ENCODE assay signal across 9 cellular contexts in the genomic region with DNA sequence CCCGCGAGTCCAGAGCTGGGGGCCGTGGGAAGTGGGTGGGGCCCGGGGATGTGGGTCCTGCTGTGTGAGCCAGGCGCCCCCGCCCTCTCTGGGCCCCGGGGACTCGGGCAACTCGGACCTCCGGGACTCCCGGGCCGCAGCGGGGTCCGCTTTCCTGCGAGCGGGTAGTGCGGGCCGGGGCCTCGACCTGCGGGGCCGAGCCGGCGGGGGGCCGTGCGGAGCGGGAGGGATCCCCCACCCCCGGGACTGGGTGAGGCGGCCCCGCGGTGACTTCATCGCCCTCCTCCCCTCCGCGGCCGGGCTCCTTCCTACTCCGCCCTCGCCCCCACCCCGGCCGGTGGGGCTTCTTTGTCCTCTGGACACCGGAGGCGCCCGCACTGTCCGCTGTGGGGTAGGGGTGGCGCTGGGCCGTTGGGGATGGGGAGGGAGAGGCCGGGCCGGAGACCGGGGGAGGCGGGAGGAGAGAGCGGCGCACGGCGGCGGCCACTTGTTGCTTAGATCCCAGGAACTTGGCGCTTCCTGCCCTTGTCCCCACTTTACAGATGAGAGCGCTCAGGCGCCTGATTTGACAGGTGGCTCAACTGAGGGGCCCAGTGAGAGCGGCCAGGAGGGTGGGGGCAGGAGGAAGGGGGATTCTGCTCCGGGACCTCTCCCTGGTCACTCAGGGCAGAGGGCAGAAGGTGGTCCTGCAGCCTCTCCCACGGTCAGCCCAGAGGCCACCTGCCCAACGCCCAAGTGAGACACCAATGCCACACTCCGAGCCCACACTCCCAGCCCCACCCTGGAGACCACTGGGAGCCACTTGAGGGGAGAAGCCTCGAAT. TPM values are rescaled to one million over a fixed set of nuclear protein-coding genes. Genes with fewer than 3 reads are reported as not detected.
A peak's percentile ranks its signal among the peaks of the same experiment; 100 is the strongest.
DNase-seq lines count a peak whose midpoint lies in the region; ATAC-seq, FAIRE-seq and TF ChIP-seq lines count a peak whose summit lies in the region.
"Had no signal": no experiment of that assay in that cellular context is flagged by ENCODE, and none has a peak within 500 bp of the region (broad histone marks: within the 10 kb centered on the region; RNA-seq: fewer than 3 reads in every experiment).

No MANE protein-coding gene starts in this region.

- peak; percentile 9 for ATAC-seq in HG02678 (IDR thresholded peaks at IDR 0.05; ENCODE audit: unreplicated experiment)

- TF ChIP-seq CTCF in SK-N-SH (IDR thresholded peaks at IDR 0.05) (no peak), bronchial epithelial cell (IDR thresholded peaks at IDR 0.05; ENCODE audit: insufficient read depth, low read length, severe bottlenecking) (no peak)

- H3K36me3 ChIP-seq in SK-N-SH (replicated peaks in 1 of 2; ENCODE audit: control insufficient read depth in 1 of 2, insufficient read depth in 2 of 2, low read length in 1 of 2) = peaks cover 11 to 12% of the 10 kb centered on the region in 2 experiments
- H3K36me3 ChIP-seq in bronchial epithelial cell (ENCODE audit: control insufficient read depth, insufficient read depth, low read length) = peaks cover 9% of the 10 kb centered on the region

- H3K9ac ChIP-seq in SK-N-SH = peak overlapping the region; percentile 94

- POLR2A ChIA-PET in SK-N-SH (lab: Yijun Ruan, JAX) = no interaction called here

- TF ChIP-seq EP300 in SK-N-SH (IDR thresholded peaks at IDR 0.05; ENCODE audit: borderline replicate concordance in 1 of 2, low read depth in 1 of 2, low read length in 1 of 2) = no peak

- H3K27me3 ChIP-seq in SK-N-SH (ENCODE audit: insufficient read depth) (no peaks in the 10 kb centered on the region), bronchial epithelial cell (ENCODE audit: control insufficient read depth, insufficient read depth, low read length) (no peaks in the 10 kb centered on the region)

- DNase-seq in Daoy (ENCODE audit: low read depth) = peak; percentile 49
- DNase-seq in SK-N-SH = peak; percentile 80
- no peak for DNase-seq in bronchial epithelial cell (ENCODE audit: low read depth)
- peak; percentile 66 for DNase-seq in kidney tubule cell (ENCODE audit: low spot score)
- peak; percentile 29 to 38 for DNase-seq in stimulated activated CD4-positive, alpha-beta T cell treated with anti-CD3 and anti-CD28 coated beads, Interleukin-4, amount 100 ng/mL, for 48 hours (ENCODE audit: low read depth in 2 of 2)
- DNase-seq in NCI-H187 (lab: John Stamatoyannopoulos, UW) = no peak
- DNase-seq in mesenteric fat pad (ENCODE audit: low spot score) = no peak

- FAIRE-seq in bronchial epithelial cell (lab: Jason Lieb, UNC) = no peak

- 13% methylated on average over 9 of the region's 62 CpGs for WGBS in SK-N-SH (ENCODE audit: low lambda C conversion rate)

- no peaks in the 10 kb centered on the region for H3K9me3 ChIP-seq in SK-N-SH

- H2AFZ ChIP-seq in SK-N-SH (ENCODE audit: low read depth) = 0 out of 2 replicates have a peak overlapping the region, but pooled peaks have one; percentile 32

- H3K27ac ChIP-seq in SK-N-SH (ENCODE audit: low read depth in 2 of 2, low read length in 1 of 2) = peak overlapping the region; percentile 64 to 68; a peak in 3 of 4 replicates

- H4K20me1 ChIP-seq in SK-N-SH (ENCODE audit: insufficient read depth) = peaks cover 24% of the 10 kb centered on the region; the same call in 1 of the 2 replicates

- peak overlapping the region; percentile 67 to 81 for H3K4me3 ChIP-seq in SK-N-SH (ENCODE audit: low read depth in 2 of 2, low read length in 1 of 2)
- H3K4me3 ChIP-seq in bronchial epithelial cell (ENCODE audit: low read depth, low read length) = peak overlapping the region; percentile 55

- H3K79me2 ChIP-seq in SK-N-SH (ENCODE audit: insufficient read depth) = peaks cover 56% of the 10 kb centered on the region

- CTCF ChIA-PET in SK-N-SH (lab: Yijun Ruan, JAX) = interaction anchor here (0.6 to 3.3 kb wide), 7 partner anchors 9 to 347 kb away, joined by 3 to 19 read pairs (median 6); no protein-coding TSS in a partner anchor

- TF ChIP-seq RAD21 in SK-N-SH (IDR thresholded peaks at IDR 0.05; ENCODE audit: low read length) = no peak

- H3K9me2 ChIP-seq in SK-N-SH = no peaks in the 10 kb centered on the region

- H3K4me2 ChIP-seq in SK-N-SH = peak overlapping the region; percentile 96

- peaks cover 16% of the 10 kb centered on the region for H3F3A ChIP-seq in SK-N-SH (replicated peaks; ENCODE audit: insufficient read depth)

- H3K4me1 ChIP-seq in SK-N-SH (ENCODE audit: control insufficient read depth in 1 of 2, insufficient read depth in 2 of 2, low read depth in 1 of 2, low read length in 1 of 2) = peaks cover 8 to 22% of the 10 kb centered on the region in 2 experiments; a peak in 3 of 4 replicates

TF ChIP-seq in SK-N-SH, 30 proteins besides CTCF, POLR2A, EP300 and RAD21:
- TF ChIP-seq, protein P1, sequence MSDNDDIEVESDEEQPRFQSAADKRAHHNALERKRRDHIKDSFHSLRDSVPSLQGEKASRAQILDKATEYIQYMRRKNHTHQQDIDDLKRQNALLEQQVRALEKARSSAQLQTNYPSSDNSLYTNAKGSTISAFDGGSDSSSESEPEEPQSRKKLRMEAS (IDR thresholded peaks at IDR 0.05; ENCODE audit: low read depth) = 0 out of 2 replicates have a peak, but pooled peaks have one; percentile 19
- TF ChIP-seq ELF1 (IDR thresholded peaks at IDR 0.05) (0 out of 2 replicates have a peak, but pooled peaks have one; percentile 37), SIN3A (IDR thresholded peaks at IDR 0.05; ENCODE audit: borderline replicate concordance, low read depth, low read length) (0 out of 2 replicates have a peak, but pooled peaks have one; percentile 18)
- TF ChIP-seq, protein P2, sequence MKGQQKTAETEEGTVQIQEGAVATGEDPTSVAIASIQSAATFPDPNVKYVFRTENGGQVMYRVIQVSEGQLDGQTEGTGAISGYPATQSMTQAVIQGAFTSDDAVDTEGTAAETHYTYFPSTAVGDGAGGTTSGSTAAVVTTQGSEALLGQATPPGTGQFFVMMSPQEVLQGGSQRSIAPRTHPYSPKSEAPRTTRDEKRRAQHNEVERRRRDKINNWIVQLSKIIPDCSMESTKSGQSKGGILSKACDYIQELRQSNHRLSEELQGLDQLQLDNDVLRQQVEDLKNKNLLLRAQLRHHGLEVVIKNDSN (IDR thresholded peaks at IDR 0.05; ENCODE audit: borderline replicate concordance, low read depth) = no peak

RNA-seq across cellular contexts. Expression of a gene that starts 0.9 kb away (rescaled TPM):
- total RNA-seq in Daoy (2014; rRNA removed; shearing (Covaris generic)) = 6.6 and 7.3 TPM in 2 replicates
- 64.2 and 69.4 TPM in 2 replicates for polyA plus RNA-seq in SK-N-SH (2012; rRNA removed)
- 51.4 and 73.9 TPM in 2 replicates for polyA plus RNA-seq in SK-N-SH (2012; cell fraction: cytosol; rRNA removed)
- 44.1 and 60.0 TPM in 2 replicates for polyA plus RNA-seq in SK-N-SH (2012; cell fraction: nucleus; rRNA removed)
- 1.1 and 1.3 TPM in 2 replicates for total RNA-seq in bronchial epithelial cell
- total RNA-seq in mesenteric fat pad = 48.1 TPM

RNA-seq across cellular contexts. Expression of a gene that starts 26.1 kb away (rescaled TPM):
- total RNA-seq in Daoy (2014; rRNA removed; shearing (Covaris generic)) = not detected in 2 replicates
- not detected in 2 replicates for polyA plus RNA-seq in SK-N-SH (2012; rRNA removed)
- polyA plus RNA-seq in SK-N-SH (2012; cell fraction: cytosol; rRNA removed) = 0.07 TPM in 1 of 2 replicates, not detected in the other
- polyA plus RNA-seq in SK-N-SH (2012; cell fraction: nucleus; rRNA removed) = 0.39 and 0.46 TPM in 2 replicates
- total RNA-seq in bronchial epithelial cell (not detected in 2 replicates), mesenteric fat pad (1.00 TPM)
- total RNA-seq: subcutaneous adipose tissue had no signal

RNA-seq across cellular contexts. Expression of a gene that starts 39.1 kb away (rescaled TPM):
- total RNA-seq in Daoy (2014; rRNA removed; shearing (Covaris generic)) = 1.4 and 2.2 TPM in 2 replicates
- polyA plus RNA-seq in SK-N-SH (2012; rRNA removed) = 3.1 and 3.7 TPM in 2 replicates
- 1.0 and 2.3 TPM in 2 replicates for polyA plus RNA-seq in SK-N-SH (2012; cell fraction: cytosol; rRNA removed)
- polyA plus RNA-seq in SK-N-SH (2012; cell fraction: nucleus; rRNA removed) = 3.1 and 3.2 TPM in 2 replicates
- total RNA-seq in bronchial epithelial cell (0.26 and 0.38 TPM in 2 replicates), mesenteric fat pad (6.4 TPM)

RNA-seq across cellular contexts. Expression of a gene that starts 53.0 kb away (rescaled TPM):
- total RNA-seq in Daoy (2014; rRNA removed; shearing (Covaris generic)) = 156 and 168 TPM in 2 replicates
- 179 and 211 TPM in 2 replicates for polyA plus RNA-seq in SK-N-SH (2012; rRNA removed)
- polyA plus RNA-seq in SK-N-SH (2012; cell fraction: cytosol; rRNA removed) = 185 and 194 TPM in 2 replicates
- polyA plus RNA-seq in SK-N-SH (2012; cell fraction: nucleus; rRNA removed) = 42.3 and 65.4 TPM in 2 replicates
- total RNA-seq in bronchial epithelial cell = 17.7 and 22.6 TPM in 2 replicates
- 41.6 TPM for total RNA-seq in mesenteric fat pad

RNA-seq across cellular contexts. Expression of a gene that starts 55.5 kb away (rescaled TPM):
- total RNA-seq in Daoy (2014; rRNA removed; shearing (Covaris generic)) = 8.5 TPM in 2 replicates
- 25.2 and 37.6 TPM in 2 replicates for polyA plus RNA-seq in SK-N-SH (2012; rRNA removed)
- polyA plus RNA-seq in SK-N-SH (2012; cell fraction: cytosol; rRNA removed) = 27.7 and 28.2 TPM in 2 replicates
- polyA plus RNA-seq in SK-N-SH (2012; cell fraction: nucleus; rRNA removed) = 64.2 and 80.0 TPM in 2 replicates
- 8.7 and 12.8 TPM in 2 replicates for total RNA-seq in bronchial epithelial cell
- 58.3 TPM for total RNA-seq in mesenteric fat pad

Comparison
In these comparisons a context has a peak if more than half of its experiments do, and no peak if none do; other contexts are left out.
1. DNase-seq: peak in Daoy (single experiment), SK-N-SH (single experiment), kidney tubule cell (single experiment) and stimulated activated CD4-positive, alpha-beta T cell treated with anti-CD3 and anti-CD28 coated beads, Interleukin-4, amount 100 ng/mL, for 48 hours (2 of 2); none in bronchial epithelial cell (single experiment), NCI-H187 (0 of 2) and mesenteric fat pad (single experiment).